Comparison of ENCODE assay signal across 9 cellular contexts in the genomic region with DNA sequence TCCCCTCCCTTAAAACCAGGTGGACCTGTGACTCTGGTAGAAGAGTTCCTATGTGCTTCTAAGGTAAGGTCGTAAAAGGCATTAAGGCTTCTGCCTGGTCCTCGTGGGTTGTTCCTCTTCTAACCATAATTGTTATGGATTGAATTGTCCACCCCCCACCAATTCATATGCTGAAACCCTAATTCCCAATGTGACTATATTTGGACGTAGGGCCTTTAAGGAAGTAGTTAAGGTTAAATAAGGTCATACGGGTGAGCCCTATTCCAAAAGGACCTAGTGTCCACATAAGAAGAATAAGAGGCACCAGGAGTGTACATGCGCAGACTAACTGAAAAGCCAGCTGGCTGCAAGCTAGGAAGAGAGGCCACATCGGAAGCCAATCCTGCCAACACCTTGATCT. TPM values are rescaled to one million over a fixed set of nuclear protein-coding genes. Genes with fewer than 3 reads are reported as not detected.
A peak's percentile ranks its signal among the peaks of the same experiment; 100 is the strongest.
DNase-seq lines count a peak whose midpoint lies in the region; ATAC-seq and TF ChIP-seq lines count a peak whose summit lies in the region.
"Had no signal": no experiment of that assay in that cellular context is flagged by ENCODE, and none has a peak within 500 bp of the region (broad histone marks: within the 10 kb centered on the region; RNA-seq: fewer than 3 reads in every experiment).

No MANE protein-coding gene starts in this region.

- no peak overlapping the region for H3K27ac ChIP-seq in uterus

- H3K36me3 Mint-ChIP-seq in stimulated activated naive CD8-positive, alpha-beta T cell treated with anti-CD3 and anti-CD28 coated beads, Interleukin-15, Interleukin-2, amounts not matched to agents 100 ng/mL and 50 ng/mL, for 24 hours (ENCODE audit: low read depth), result peaks cover 49% of the 10 kb centered on the region
- peaks cover 7% of the 10 kb centered on the region for H3K36me3 Mint-ChIP-seq in T-helper 17 cell (ENCODE audit: low read depth)
- H3K36me3 Mint-ChIP-seq in immature natural killer cell, result peaks cover 3 to 9% (median 8%) of the 10 kb centered on the region in 3 donors

- peaks cover 74% of the 10 kb centered on the region for H3K4me1 Mint-ChIP-seq in stimulated activated naive CD8-positive, alpha-beta T cell treated with anti-CD3 and anti-CD28 coated beads, Interleukin-15, Interleukin-2, amounts not matched to agents 100 ng/mL and 50 ng/mL, for 24 hours (ENCODE audit: low read depth)
- peaks cover 58% of the 10 kb centered on the region for H3K4me1 Mint-ChIP-seq in T-helper 17 cell
- peaks cover 73 to 80% of the 10 kb centered on the region in 2 donors for H3K4me1 Mint-ChIP-seq in immature natural killer cell

- DNase-seq in stimulated activated naive CD8-positive, alpha-beta T cell treated with anti-CD3 and anti-CD28 coated beads, Interleukin-15, Interleukin-2, amounts not matched to agents 100 U/mL and 50 U/mL, for 24 hours, result no peak
- no peak for DNase-seq in T-helper 17 cell
- no peak for DNase-seq in immature natural killer cell
- DNase-seq in uterus, result no peak
- no peak for DNase-seq in NCI-H524 treated with DMSO at 0.1 percent for 48 hours (lab: John Stamatoyannopoulos, UW)
- DNase-seq in HEK293T (ENCODE audit: extremely low spot score), result no peak
- DNase-seq: NCI-H524 had no signal

- no peaks in the 10 kb centered on the region for H3K9me3 ChIP-seq in T-helper 17 cell (ENCODE audit: control insufficient read depth, low read length, poor library complexity, severe bottlenecking)
- H3K9me3 ChIP-seq in uterus, result no peaks in the 10 kb centered on the region

- ATAC-seq in stimulated activated naive CD8-positive, alpha-beta T cell treated with anti-CD3 and anti-CD28 coated beads, Interleukin-15, Interleukin-2, amounts not matched to agents 100 U/mL and 50 U/mL, for 24 hours, result no peak
- ATAC-seq in T-helper 17 cell, result no peak
- ATAC-seq in GM19351 (IDR thresholded peaks at IDR 0.05; ENCODE audit: unreplicated experiment), result no peak

- no peaks in the 10 kb centered on the region for H3K27me3 ChIP-seq in uterus

- no peaks in the 10 kb centered on the region for H3K4me1 ChIP-seq in uterus

- no peak for TF ChIP-seq CTCF in uterus (IDR thresholded peaks at IDR 0.05)

- no peak for TF ChIP-seq POLR2A in uterus (IDR thresholded peaks at IDR 0.05)

- POLR2A ChIA-PET in HEK293T (lab: Yijun Ruan, JAX), result no interaction called here

- no peaks in the 10 kb centered on the region for H3K27me3 Mint-ChIP-seq in stimulated activated naive CD8-positive, alpha-beta T cell treated with anti-CD3 and anti-CD28 coated beads, Interleukin-15, Interleukin-2, amounts not matched to agents 100 ng/mL and 50 ng/mL, for 24 hours
- no peaks in the 10 kb centered on the region for H3K27me3 Mint-ChIP-seq in T-helper 17 cell
- H3K27me3 Mint-ChIP-seq in immature natural killer cell (ENCODE audit: low read depth in 3 of 3), result peaks cover 9 to 21% (median 20%) of the 10 kb centered on the region in 3 donors

- no peaks in the 10 kb centered on the region for H3K36me3 ChIP-seq in uterus

- CTCF ChIA-PET in HEK293T (lab: Yijun Ruan, JAX), result no interaction called here

- H3K27ac Mint-ChIP-seq in stimulated activated naive CD8-positive, alpha-beta T cell treated with anti-CD3 and anti-CD28 coated beads, Interleukin-15, Interleukin-2, amounts not matched to agents 100 ng/mL and 50 ng/mL, for 24 hours, result peak overlapping the region; percentile 43
- H3K27ac Mint-ChIP-seq in T-helper 17 cell (peak overlapping the region; percentile 95), immature natural killer cell (peak overlapping the region; percentile 18 to 97 (median 77))

- H3K4me3 Mint-ChIP-seq in stimulated activated naive CD8-positive, alpha-beta T cell treated with anti-CD3 and anti-CD28 coated beads, Interleukin-15, Interleukin-2, amounts not matched to agents 100 ng/mL and 50 ng/mL, for 24 hours, result peak overlapping the region; percentile 94
- H3K4me3 Mint-ChIP-seq in T-helper 17 cell (peak overlapping the region; percentile 64), immature natural killer cell (peak overlapping the region; percentile 54 to 98 (median 96))

- H3K4me3 ChIP-seq in uterus, result no peak overlapping the region

- no peaks in the 10 kb centered on the region for H3K9me3 Mint-ChIP-seq in stimulated activated naive CD8-positive, alpha-beta T cell treated with anti-CD3 and anti-CD28 coated beads, Interleukin-15, Interleukin-2, amounts not matched to agents 100 ng/mL and 50 ng/mL, for 24 hours
- H3K9me3 Mint-ChIP-seq in immature natural killer cell, result no peaks in the 10 kb centered on the region

- intact Hi-C loops in uterus (cut with DNase I; ENCODE audit: low total_unique reads), result no loop called here

TF ChIP-seq in HEK293T, 16 proteins besides CTCF, POLR2A, EP300 and RAD21:
- TF ChIP-seq SP1 (IDR thresholded peaks at IDR 0.05), result no peak
- no peak for TF ChIP-seq BHLHE40 (IDR thresholded peaks at IDR 0.05; ENCODE audit: borderline replicate concordance)
- TF ChIP-seq ZNF384 (IDR thresholded peaks at IDR 0.05), result no peak
- no peak for TF ChIP-seq FOXA1 (IDR thresholded peaks at IDR 0.05)
- TF ChIP-seq SUZ12 (IDR thresholded peaks at IDR 0.05), result no peak
- TF ChIP-seq ELF4 (IDR thresholded peaks at IDR 0.05), result no peak
- TF ChIP-seq, protein P1, sequence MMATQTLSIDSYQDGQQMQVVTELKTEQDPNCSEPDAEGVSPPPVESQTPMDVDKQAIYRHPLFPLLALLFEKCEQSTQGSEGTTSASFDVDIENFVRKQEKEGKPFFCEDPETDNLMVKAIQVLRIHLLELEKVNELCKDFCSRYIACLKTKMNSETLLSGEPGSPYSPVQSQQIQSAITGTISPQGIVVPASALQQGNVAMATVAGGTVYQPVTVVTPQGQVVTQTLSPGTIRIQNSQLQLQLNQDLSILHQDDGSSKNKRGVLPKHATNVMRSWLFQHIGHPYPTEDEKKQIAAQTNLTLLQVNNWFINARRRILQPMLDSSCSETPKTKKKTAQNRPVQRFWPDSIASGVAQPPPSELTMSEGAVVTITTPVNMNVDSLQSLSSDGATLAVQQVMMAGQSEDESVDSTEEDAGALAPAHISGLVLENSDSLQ (IDR thresholded peaks at IDR 0.05), result no peak

RNA-seq across cellular contexts. Expression of a gene that starts 1.9 kb away (rescaled TPM):
- total RNA-seq in T-helper 17 cell (100 to 1,000 TPM; 115 to 124 TPM), uterus (10 to 100 TPM; 17.1 to 87.6 (median 54.8) TPM)
- polyA plus RNA-seq in immature natural killer cell, result 100 to 1,000 TPM in 2 of 3 donors, 10 to 100 TPM in 1; 98.9 to 139 (median 113) TPM

Comparison
In these comparisons a context has a peak if more than half of its experiments do, and no peak if none do; other contexts are left out.
1. H3K27ac Mint-ChIP-seq: peak in every context shown above with its lines; median percentile 95 in T-helper 17 cell; 77 in immature natural killer cell; 43 in stimulated activated naive CD8-positive, alpha-beta T cell treated with anti-CD3 and anti-CD28 coated beads, Interleukin-15, Interleukin-2, amounts not matched to agents 100 ng/mL and 50 ng/mL, for 24 hours.